In genomic region chr1:11655263-11656079, GRCh38 we compare ENCODE assay signal across 8 cellular contexts. TPM values are rescaled to one million over a fixed set of nuclear protein-coding genes. Genes with fewer than 3 reads are reported as not detected.
DNase-seq lines count a peak whose midpoint lies in the region; ATAC-seq and TF ChIP-seq lines count a peak whose summit lies in the region.

No MANE protein-coding gene starts in this region.

- intact Hi-C loops in Right ventricle myocardium inferior (cut with DNase I) (no loop called here), vagina (cut with DNase I) (no loop called here)

- peak overlapping the region; percentile 71 for H3K4me3 Mint-ChIP-seq in mesothelial cell of epicardium

- H3K4me1 Mint-ChIP-seq in mesothelial cell of epicardium, result peaks cover 12% of the 10 kb centered on the region

- H3K27me3 ChIP-seq in right atrium auricular region, result no peaks in the 10 kb centered on the region
- H3K27me3 ChIP-seq in brain microvascular endothelial cell (replicated peaks), result no peaks in the 10 kb centered on the region
- H3K27me3 ChIP-seq in vagina, result no peaks in the 10 kb centered on the region

- peaks cover 6% of the 10 kb centered on the region for H3K36me3 Mint-ChIP-seq in mesothelial cell of epicardium

- H3K27ac ChIP-seq in right atrium auricular region (peak overlapping the region in 1 of 2 donors; percentile 75), brain microvascular endothelial cell (no peak overlapping the region), vagina (peak overlapping the region; percentile 82)

- peak overlapping the region; percentile 59 to 82 for H3K4me3 ChIP-seq in right atrium auricular region
- H3K4me3 ChIP-seq in brain microvascular endothelial cell (ENCODE audit: low read depth, low read length), result peak overlapping the region; percentile 62
- peak overlapping the region; percentile 58 to 94 for H3K4me3 ChIP-seq in vagina

- no peak for TF ChIP-seq CTCF in right atrium auricular region (IDR thresholded peaks at IDR 0.05)
- no peak for TF ChIP-seq CTCF in brain microvascular endothelial cell (IDR thresholded peaks at IDR 0.05; ENCODE audit: low read depth, low read length, missing control alignments)
- TF ChIP-seq CTCF in mesothelial cell of epicardium (IDR thresholded peaks at IDR 0.05; ENCODE audit: unreplicated experiment), result no peak
- TF ChIP-seq CTCF in vagina (IDR thresholded peaks at IDR 0.05), result no peak

- no peak for TF ChIP-seq POLR2A in vagina (IDR thresholded peaks at IDR 0.05)

- no peaks in the 10 kb centered on the region for H3K9me3 Mint-ChIP-seq in mesothelial cell of epicardium

- peaks cover 22% of the 10 kb centered on the region for H3K36me3 ChIP-seq in right atrium auricular region
- no peaks in the 10 kb centered on the region for H3K36me3 ChIP-seq in brain microvascular endothelial cell (replicated peaks)
- H3K36me3 ChIP-seq in vagina, result peaks cover 0 to 2% of the 10 kb centered on the region in 2 donors

- peaks cover 24% of the 10 kb centered on the region for H3K27me3 Mint-ChIP-seq in mesothelial cell of epicardium (ENCODE audit: low read depth)

- peaks cover 0 to 23% of the 10 kb centered on the region in 2 donors for H3K4me1 ChIP-seq in right atrium auricular region
- H3K4me1 ChIP-seq in vagina, result peaks cover 26% of the 10 kb centered on the region

- no peak for DNase-seq in right atrium auricular region (ENCODE audit: low spot score)
- no peak for DNase-seq in Right ventricle myocardium inferior (ENCODE audit: missing footprints)
- no peak for DNase-seq in brain microvascular endothelial cell
- DNase-seq in mesothelial cell of epicardium (ENCODE audit: low spot score in 2 of 2, unreplicated experiment in 2 of 2), result no peak
- DNase-seq in vagina (ENCODE audit: extremely low spot score in 2 of 2), result no peak
- no peak for DNase-seq in hippocampal formation (lab: John Stamatoyannopoulos, UW)
- no peak for DNase-seq in AML-193 (lab: John Stamatoyannopoulos, UW)
- DNase-seq in activated effector memory CD4-positive, alpha-beta T cell treated with anti-CD3 and anti-CD28 coated beads, Interleukin-2, amount 50 U/mL, for 16 hours, result no peak

- H3K27ac Mint-ChIP-seq in mesothelial cell of epicardium, result no peak overlapping the region

- in situ Hi-C loops in brain microvascular endothelial cell (cut with HindIII; ENCODE audit: low pct_ligation_motif_present, low sequenced_read_pairs), result no loop called here

- no peaks in the 10 kb centered on the region for H3K9me3 ChIP-seq in right atrium auricular region
- no peaks in the 10 kb centered on the region for H3K9me3 ChIP-seq in vagina

- ATAC-seq in Right ventricle myocardium inferior, result no peak

RNA-seq across cellular contexts. Expression of gene FBXO44, which starts 0.8 kb away (rescaled TPM):
- total RNA-seq in right atrium auricular region, result 10 to 100 TPM; 15.5 to 20.5 TPM
- 19.0 TPM for total RNA-seq in Right ventricle myocardium inferior
- 33.1 to 39.4 TPM (median 37.3 TPM) in 3 replicates for total RNA-seq in mesothelial cell of epicardium
- 38.3 TPM for total RNA-seq in vagina

RNA-seq across cellular contexts. Expression of gene FBXO2, which starts 1.2 kb away (rescaled TPM):
- total RNA-seq in right atrium auricular region (10 to 100 TPM in 1 of 2 donors, 1 to 10 TPM in 1; 2.5 to 16.7 TPM), Right ventricle myocardium inferior (4.2 TPM), mesothelial cell of epicardium (2.6 to 3.3 TPM (median 3.1 TPM) in 3 replicates), vagina (27.3 TPM)

RNA-seq across cellular contexts. Expression of gene FBXO6, which starts 8.5 kb away (rescaled TPM):
- total RNA-seq in right atrium auricular region (10 to 100 TPM in 1 of 2 donors, 1 to 10 TPM in 1; 8.0 to 10.8 TPM), Right ventricle myocardium inferior (11.8 TPM), mesothelial cell of epicardium (4.7 to 5.4 TPM (median 4.9 TPM) in 3 replicates), vagina (13.5 TPM)

RNA-seq across cellular contexts. Expression of gene MAD2L2, which starts 25.5 kb away (rescaled TPM):
- total RNA-seq in right atrium auricular region (10 to 100 TPM; 18.7 to 31.1 TPM), Right ventricle myocardium inferior (20.1 TPM), mesothelial cell of epicardium (53.0 to 56.3 TPM (median 56.0 TPM) in 3 replicates), vagina (30.0 TPM)

RNA-seq across cellular contexts. Expression of gene DRAXIN, which starts 36.0 kb away (rescaled TPM):
- not detected for total RNA-seq in right atrium auricular region
- total RNA-seq in Right ventricle myocardium inferior, result 0.03 TPM
- total RNA-seq in mesothelial cell of epicardium, result 1.1 to 1.4 TPM (median 1.4 TPM) in 3 replicates
- not detected for total RNA-seq in vagina
